Comparison of ENCODE assay signal across 16 cellular contexts in genomic region chr1:198272492-198272891, GRCh38.
DNase-seq lines count a peak whose midpoint lies in the region; ATAC-seq and TF ChIP-seq lines count a peak whose summit lies in the region.
"Had no signal": no experiment of that assay in that cellular context is flagged by ENCODE, and none has a peak within 500 bp of the region (broad histone marks: within the 10 kb centered on the region; RNA-seq: fewer than 3 reads in every experiment).

No MANE protein-coding gene starts in this region.

- 11 to 13% methylated on average over 1 of the region's 1 CpG for WGBS in heart right ventricle, 2 donors
- WGBS in smooth muscle cell (ENCODE audit: low lambda C conversion rate): 18% methylated on average over 1 of the region's 1 CpG

- H3K36me3 ChIP-seq in cardiac muscle cell (no peaks in the 10 kb centered on the region), heart right ventricle (no peaks in the 10 kb centered on the region), smooth muscle cell (ENCODE audit: low read depth) (no peaks in the 10 kb centered on the region)
- H3K36me3 ChIP-seq: ovary had no signal

- peaks cover 4% of the 10 kb centered on the region for H4K20me1 ChIP-seq in smooth muscle cell (ENCODE audit: low read depth)

- H3K4me3 ChIP-seq in cardiac muscle cell (no peak overlapping the region), heart right ventricle (no peak overlapping the region), smooth muscle cell (no peak overlapping the region)
- H3K4me3 ChIP-seq: ovary had no signal

- peaks cover 18% of the 10 kb centered on the region for H3K79me2 ChIP-seq in smooth muscle cell (ENCODE audit: low read depth)

- H3K27ac ChIP-seq in cardiac muscle cell (peak overlapping the region; percentile 82), heart right ventricle (peak overlapping the region in 7 of 10 donors; percentile 4 to 72 (median 57)), smooth muscle cell (ENCODE audit: low read depth) (peak overlapping the region; percentile 70)
- H3K27ac ChIP-seq: ovary had no signal

- H3K4me2 ChIP-seq in smooth muscle cell: peak overlapping the region; percentile 73

- TF ChIP-seq CTCF in cardiac muscle cell (IDR thresholded peaks at IDR 0.05; ENCODE audit: low read depth, low read length) (no peak), heart right ventricle (IDR thresholded peaks at IDR 0.05) (no peak), smooth muscle cell (IDR thresholded peaks at IDR 0.05; ENCODE audit: borderline replicate concordance, insufficient read depth, poor library complexity, severe bottlenecking) (no peak)

- no peak overlapping the region for H3K9ac ChIP-seq in smooth muscle cell (ENCODE audit: low read depth)

- no peaks in the 10 kb centered on the region for H3K9me3 ChIP-seq in cardiac muscle cell (ENCODE audit: low read depth)
- H3K9me3 ChIP-seq in heart right ventricle: no peaks in the 10 kb centered on the region
- no peaks in the 10 kb centered on the region for H3K9me3 ChIP-seq in smooth muscle cell (replicated peaks; ENCODE audit: low read depth)
- H3K9me3 ChIP-seq: ovary had no signal

- H3K27me3 ChIP-seq in cardiac muscle cell (no peaks in the 10 kb centered on the region), heart right ventricle (no peaks in the 10 kb centered on the region), smooth muscle cell (ENCODE audit: low read depth) (no peaks in the 10 kb centered on the region)
- H3K27me3 ChIP-seq: ovary had no signal

- no peak overlapping the region for H2AFZ ChIP-seq in smooth muscle cell (ENCODE audit: low read depth)

- H3K4me1 ChIP-seq in cardiac muscle cell (ENCODE audit: low read depth) (peaks cover 30% of the 10 kb centered on the region), heart right ventricle (peaks cover 0 to 79% (median 56%) of the 10 kb centered on the region in 9 donors), smooth muscle cell (ENCODE audit: low read depth) (peaks cover 12% of the 10 kb centered on the region)

- ATAC-seq in Right ventricle myocardium inferior: no peak
- peak in 3 of 8 donors; percentile 11 to 44 (median 39) for ATAC-seq in heart right ventricle
- no peak for ATAC-seq in HG02623 (IDR thresholded peaks at IDR 0.05; ENCODE audit: unreplicated experiment)
- ATAC-seq: HepG2 had no signal

- DNase-seq in cardiac muscle cell (ENCODE audit: low read depth in 1 of 2, low spot score in 1 of 2) (peak in 1 of 2 donors; percentile 61), Right ventricle myocardium inferior (ENCODE audit: missing footprints) (no peak), amniotic stem cell (lab: John Stamatoyannopoulos, UW) (peak; percentile 21), heart right ventricle (no peak), smooth muscle cell (lab: John Stamatoyannopoulos, UW; ENCODE audit: unreplicated experiment) (no peak), NCI-H1105 (lab: John Stamatoyannopoulos, UW) (no peak)
- DNase-seq in activated CD4-positive, alpha-beta T cell treated with anti-CD3 and anti-CD28 coated beads, Interleukin-2, amount 50 U/mL, for 1 hour: no peak
- DNase-seq: activated naive CD4-positive, alpha-beta T cell treated with anti-CD3 and anti-CD28 coated beads, Interleukin-2, amount 50 U/mL, for 16 hours; foreskin fibroblast; left cardiac atrium; NCI-H2029 treated with DMSO at 0.1 percent for 48 hours; NCI-H510A; ovary; stimulated activated CD4-positive, alpha-beta T cell treated with anti-CD3 and anti-CD28 coated beads, Interleukin-2, amount 100 ng/mL, for 48 hours had no signal

- peaks cover 9% of the 10 kb centered on the region for H3F3A ChIP-seq in smooth muscle cell (ENCODE audit: low read depth)

- intact Hi-C loops in Right ventricle myocardium inferior (cut with DNase I): no loop called here
- intact Hi-C loops in heart right ventricle (cut with DNase I): loop anchor here in 2 of 10 donors (10.0 kb wide), 2 partner anchors 68 to 118 kb away; partner anchors contain the start of gene NEK7 (in 1 of the 2)
